1 cellular context compared by ENCODE assay signal in genomic region chr6:2416128-2416712, GRCh38.
TF ChIP-seq lines count a peak whose summit lies in the region.

No MANE protein-coding gene starts in this region.

TF ChIP-seq in HepG2, 621 proteins besides CTCF, POLR2A, EP300 and RAD21 (continued from another document):
- TF ChIP-seq PRPF4 (IDR thresholded peaks at IDR 0.05; ENCODE audit: low read depth, low read length, poor library complexity, severe bottlenecking): no peak
- TF ChIP-seq ZFP36L1 (CRISPR knock-in tag; IDR thresholded peaks at IDR 0.05): no peak
- no peak for TF ChIP-seq RELA (CRISPR knock-in tag; IDR thresholded peaks at IDR 0.05)
- TF ChIP-seq LCORL (IDR thresholded peaks at IDR 0.05): 0 out of 2 replicates have a peak, but pooled peaks have one; percentile 7
- TF ChIP-seq LCORL (CRISPR knock-in tag; IDR thresholded peaks at IDR 0.05): no peak
- no peak for TF ChIP-seq HMGXB3 (CRISPR knock-in tag; IDR thresholded peaks at IDR 0.05; ENCODE audit: borderline replicate concordance)
- no peak for TF ChIP-seq NFIC (IDR thresholded peaks at IDR 0.05; ENCODE audit: low read length)
- TF ChIP-seq HDAC6 (IDR thresholded peaks at IDR 0.05; ENCODE audit: low read depth, low read length): no peak
- 0 out of 2 replicates have a peak, but pooled peaks have one; percentile 28 for TF ChIP-seq FOXP1 (IDR thresholded peaks at IDR 0.05)
- TF ChIP-seq FOXP1 (CRISPR knock-in tag; IDR thresholded peaks at IDR 0.05): no peak
- no peak for TF ChIP-seq MLLT10 (CRISPR knock-in tag; IDR thresholded peaks at IDR 0.05)
- TF ChIP-seq ZZZ3 (CRISPR knock-in tag; IDR thresholded peaks at IDR 0.05; ENCODE audit: borderline replicate concordance): no peak
- TF ChIP-seq, protein P1, sequence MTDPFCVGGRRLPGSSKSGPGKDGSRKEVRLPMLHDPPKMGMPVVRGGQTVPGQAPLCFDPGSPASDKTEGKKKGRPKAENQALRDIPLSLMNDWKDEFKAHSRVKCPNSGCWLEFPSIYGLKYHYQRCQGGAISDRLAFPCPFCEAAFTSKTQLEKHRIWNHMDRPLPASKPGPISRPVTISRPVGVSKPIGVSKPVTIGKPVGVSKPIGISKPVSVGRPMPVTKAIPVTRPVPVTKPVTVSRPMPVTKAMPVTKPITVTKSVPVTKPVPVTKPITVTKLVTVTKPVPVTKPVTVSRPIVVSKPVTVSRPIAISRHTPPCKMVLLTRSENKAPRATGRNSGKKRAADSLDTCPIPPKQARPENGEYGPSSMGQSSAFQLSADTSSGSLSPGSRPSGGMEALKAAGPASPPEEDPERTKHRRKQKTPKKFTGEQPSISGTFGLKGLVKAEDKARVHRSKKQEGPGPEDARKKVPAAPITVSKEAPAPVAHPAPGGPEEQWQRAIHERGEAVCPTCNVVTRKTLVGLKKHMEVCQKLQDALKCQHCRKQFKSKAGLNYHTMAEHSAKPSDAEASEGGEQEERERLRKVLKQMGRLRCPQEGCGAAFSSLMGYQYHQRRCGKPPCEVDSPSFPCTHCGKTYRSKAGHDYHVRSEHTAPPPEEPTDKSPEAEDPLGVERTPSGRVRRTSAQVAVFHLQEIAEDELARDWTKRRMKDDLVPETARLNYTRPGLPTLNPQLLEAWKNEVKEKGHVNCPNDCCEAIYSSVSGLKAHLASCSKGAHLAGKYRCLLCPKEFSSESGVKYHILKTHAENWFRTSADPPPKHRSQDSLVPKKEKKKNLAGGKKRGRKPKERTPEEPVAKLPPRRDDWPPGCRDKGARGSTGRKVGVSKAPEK (CRISPR knock-in tag; IDR thresholded peaks at IDR 0.05; ENCODE audit: borderline replicate concordance): no peak
- TF ChIP-seq ATF7 (IDR thresholded peaks at IDR 0.05): peak; percentile 2; the same call in 1 of the 2 replicates
- TF ChIP-seq ATF7 (CRISPR knock-in tag; IDR thresholded peaks at IDR 0.05): no peak
- TF ChIP-seq IKZF1 (IDR thresholded peaks at IDR 0.05): 0 out of 2 replicates have a peak, but pooled peaks have one; percentile 24
- TF ChIP-seq ZNF891 (CRISPR knock-in tag; IDR thresholded peaks at IDR 0.05): no peak
- no peak for TF ChIP-seq ZNF790 (CRISPR knock-in tag; IDR thresholded peaks at IDR 0.05; ENCODE audit: borderline replicate concordance)
- TF ChIP-seq ZNF225 (CRISPR knock-in tag; IDR thresholded peaks at IDR 0.05): no peak
- no peak for TF ChIP-seq MBNL3 (CRISPR knock-in tag; conservative IDR thresholded peaks at IDR 0.05)
- no peak for TF ChIP-seq ZEB1 (IDR thresholded peaks at IDR 0.05; ENCODE audit: insufficient replicate concordance, low read depth)
- TF ChIP-seq SOX6 (IDR thresholded peaks at IDR 0.05): 0 out of 2 replicates have a peak, but pooled peaks have one; percentile 81
- no peak for TF ChIP-seq SOX6 (CRISPR knock-in tag; IDR thresholded peaks at IDR 0.05)
- no peak for TF ChIP-seq RARG (CRISPR knock-in tag; IDR thresholded peaks at IDR 0.05; ENCODE audit: low read depth)
